In the genomic region with DNA sequence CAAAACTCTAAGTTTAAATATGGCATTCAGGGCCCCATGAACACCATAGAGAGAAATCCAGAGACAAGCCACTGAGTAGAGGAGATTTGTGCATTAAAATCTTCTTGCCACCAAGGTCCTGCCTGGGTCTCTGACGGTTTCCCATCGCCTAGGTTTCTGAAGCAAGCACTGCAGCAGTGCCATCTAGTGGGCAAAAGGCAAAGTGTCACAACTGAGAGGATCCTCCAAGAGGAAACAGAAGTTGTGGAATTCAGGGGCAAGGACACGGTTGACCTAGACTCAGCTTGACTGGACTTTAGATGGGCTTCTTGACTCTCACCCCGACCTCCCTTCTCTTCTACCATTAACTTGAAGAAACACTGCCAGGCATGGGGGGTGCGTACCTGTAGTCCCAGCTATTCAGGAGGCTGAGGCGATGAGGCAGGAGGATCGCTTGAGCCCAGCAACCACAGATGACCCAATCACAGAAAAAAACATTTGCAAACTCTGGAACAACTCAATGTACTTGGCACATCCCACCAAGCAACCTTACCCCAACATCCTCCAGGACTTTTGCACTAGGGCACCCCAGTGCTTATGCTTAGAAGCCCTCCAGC, we compare ENCODE assay signal across 8 cellular contexts.
DNase-seq lines count a peak whose midpoint lies in the region; ATAC-seq and TF ChIP-seq lines count a peak whose summit lies in the region.

No MANE protein-coding gene starts in this region.

- H3K4me3 ChIP-seq in fibroblast of lung (replicated peaks in 1 of 4; ENCODE audit: control extremely low read depth in 1 of 4, insufficient read depth in 1 of 4, low read depth in 3 of 4, low read length in 4 of 4), result no peak overlapping the region
- no peak overlapping the region for H3K4me3 ChIP-seq in upper lobe of right lung

- H3K79me2 ChIP-seq in fibroblast of lung (ENCODE audit: control insufficient read depth, insufficient read depth, low read length), result no peaks in the 10 kb centered on the region

- H4K20me1 ChIP-seq in fibroblast of lung (ENCODE audit: control insufficient read depth, extremely low read depth, insufficient read depth, low read length), result no peaks in the 10 kb centered on the region

- no peaks in the 10 kb centered on the region for H3K9me3 Mint-ChIP-seq in activated CD8-positive, alpha-beta T cell treated with anti-CD3 and anti-CD28 coated beads for 36 hours
- no peaks in the 10 kb centered on the region for H3K9me3 Mint-ChIP-seq in natural killer cell treated with Interleukin-12 subunit alpha and Interleukin-12 subunit beta and Interleukin-15 and Interleukin-18, amount 100 ng/mL, for 72 hours

- no peak for ATAC-seq in activated CD8-positive, alpha-beta T cell treated with anti-CD3 and anti-CD28 coated beads for 36 hours
- ATAC-seq in natural killer cell treated with Interleukin-12 subunit alpha and Interleukin-12 subunit beta and Interleukin-15 and Interleukin-18, amount 100 ng/mL, for 72 hours, result peak in 1 of 2 donors; percentile 54
- ATAC-seq in upper lobe of right lung (peak; percentile 84), HG03439 (IDR thresholded peaks at IDR 0.05; ENCODE audit: unreplicated experiment) (no peak)

- intact Hi-C loops in activated CD8-positive, alpha-beta T cell treated with anti-CD3 and anti-CD28 coated beads for 36 hours (cut with micrococcal nuclease), result no loop called here
- intact Hi-C loops in upper lobe of right lung (cut with DNase I), result no loop called here

- H3K27ac Mint-ChIP-seq in activated CD8-positive, alpha-beta T cell treated with anti-CD3 and anti-CD28 coated beads for 36 hours, result no peak overlapping the region
- H3K27ac Mint-ChIP-seq in natural killer cell treated with Interleukin-12 subunit alpha and Interleukin-12 subunit beta and Interleukin-15 and Interleukin-18, amount 100 ng/mL, for 72 hours, result no peak overlapping the region

- H3K4me1 ChIP-seq in fibroblast of lung (ENCODE audit: control insufficient read depth, extremely low read depth, insufficient read depth, low read length) (no peaks in the 10 kb centered on the region), upper lobe of right lung (no peaks in the 10 kb centered on the region)

- CTCF ChIA-PET in activated CD8-positive, alpha-beta T cell treated with anti-CD3 and anti-CD28 coated beads for 36 hours (lab: Charles Lee), result interaction anchor here (0.8 to 4.3 kb wide), 8 partner anchors 9 to 1022 kb away, joined by 3 to 21 read pairs (median 4); no protein-coding TSS in a partner anchor

- DNase-seq in COR-L47 (lab: John Stamatoyannopoulos, UW) (peak; percentile 42), GM20000 (ENCODE audit: low spot score) (peak; percentile 66), NCI-H2196 (lab: John Stamatoyannopoulos, UW; ENCODE audit: unreplicated experiment) (peak; percentile 68), fibroblast of lung (ENCODE audit: low read depth in 2 of 2) (peak; percentile 41 to 63), upper lobe of right lung (no peak)
- DNase-seq in activated CD8-positive, alpha-beta T cell treated with anti-CD3 and anti-CD28 coated beads for 36 hours, result peak; percentile 66
- peak; percentile 62 for DNase-seq in natural killer cell treated with Interleukin-12 subunit alpha and Interleukin-12 subunit beta and Interleukin-15 and Interleukin-18, amount 100 ng/mL, for 72 hours (ENCODE audit: low spot score)

- POLR2A ChIA-PET in activated CD8-positive, alpha-beta T cell treated with anti-CD3 and anti-CD28 coated beads for 36 hours (lab: Charles Lee), result no interaction called here

- H3K9me3 ChIP-seq in fibroblast of lung (ENCODE audit: control insufficient read depth, insufficient read depth, low read depth, low read length) (no peaks in the 10 kb centered on the region), upper lobe of right lung (no peaks in the 10 kb centered on the region)

- no peak overlapping the region for H3K4me3 Mint-ChIP-seq in activated CD8-positive, alpha-beta T cell treated with anti-CD3 and anti-CD28 coated beads for 36 hours
- no peak overlapping the region for H3K4me3 Mint-ChIP-seq in natural killer cell treated with Interleukin-12 subunit alpha and Interleukin-12 subunit beta and Interleukin-15 and Interleukin-18, amount 100 ng/mL, for 72 hours

- H3K4me2 ChIP-seq in fibroblast of lung (ENCODE audit: extremely low read depth, insufficient read depth, low read length), result no peak overlapping the region

- H3K27ac ChIP-seq in fibroblast of lung (ENCODE audit: insufficient read depth, low read length), result no peak overlapping the region
- H3K27ac ChIP-seq in upper lobe of right lung, result no peak overlapping the region

- H2AFZ ChIP-seq in fibroblast of lung (ENCODE audit: low read length), result no peak overlapping the region

- H3K36me3 ChIP-seq in fibroblast of lung (ENCODE audit: control insufficient read depth, insufficient read depth, low read length) (no peaks in the 10 kb centered on the region), upper lobe of right lung (no peaks in the 10 kb centered on the region)

- H3K27me3 ChIP-seq in fibroblast of lung (ENCODE audit: control insufficient read depth, insufficient read depth, low read length) (no peaks in the 10 kb centered on the region), upper lobe of right lung (no peaks in the 10 kb centered on the region)

- H3K36me3 Mint-ChIP-seq in activated CD8-positive, alpha-beta T cell treated with anti-CD3 and anti-CD28 coated beads for 36 hours (ENCODE audit: low read depth), result no peaks in the 10 kb centered on the region
- no peaks in the 10 kb centered on the region for H3K36me3 Mint-ChIP-seq in natural killer cell treated with Interleukin-12 subunit alpha and Interleukin-12 subunit beta and Interleukin-15 and Interleukin-18, amount 100 ng/mL, for 72 hours

- H3K9ac ChIP-seq in fibroblast of lung (ENCODE audit: insufficient read depth, low read length), result no peak overlapping the region

- no peaks in the 10 kb centered on the region for H3K4me1 Mint-ChIP-seq in activated CD8-positive, alpha-beta T cell treated with anti-CD3 and anti-CD28 coated beads for 36 hours (ENCODE audit: low read depth)
- peaks cover 6% of the 10 kb centered on the region in 2 donors for H3K4me1 Mint-ChIP-seq in natural killer cell treated with Interleukin-12 subunit alpha and Interleukin-12 subunit beta and Interleukin-15 and Interleukin-18, amount 100 ng/mL, for 72 hours (ENCODE audit: low read depth in 2 of 2)

- H3K27me3 Mint-ChIP-seq in activated CD8-positive, alpha-beta T cell treated with anti-CD3 and anti-CD28 coated beads for 36 hours, result peaks cover 6% of the 10 kb centered on the region
- H3K27me3 Mint-ChIP-seq in natural killer cell treated with Interleukin-12 subunit alpha and Interleukin-12 subunit beta and Interleukin-15 and Interleukin-18, amount 100 ng/mL, for 72 hours, result peaks cover 5 to 11% of the 10 kb centered on the region in 2 donors

- TF ChIP-seq CTCF in GM20000 (IDR thresholded peaks at IDR 0.05; ENCODE audit: extremely low read depth, missing control alignments) (peak; percentile 83), fibroblast of lung (conservative IDR thresholded peaks at IDR 0.05 in 1 of 2, IDR thresholded peaks at IDR 0.05 in 1 of 2; ENCODE audit: low read depth in 1 of 2, low read length in 2 of 2) (peak; percentile 92 to 93), upper lobe of right lung (IDR thresholded peaks at IDR 0.05) (peak; percentile 83)
- peak; percentile 82 for TF ChIP-seq CTCF in activated CD8-positive, alpha-beta T cell treated with anti-CD3 and anti-CD28 coated beads for 36 hours (IDR thresholded peaks at IDR 0.05)
